12 cellular contexts compared by ENCODE assay signal in the genomic region with DNA sequence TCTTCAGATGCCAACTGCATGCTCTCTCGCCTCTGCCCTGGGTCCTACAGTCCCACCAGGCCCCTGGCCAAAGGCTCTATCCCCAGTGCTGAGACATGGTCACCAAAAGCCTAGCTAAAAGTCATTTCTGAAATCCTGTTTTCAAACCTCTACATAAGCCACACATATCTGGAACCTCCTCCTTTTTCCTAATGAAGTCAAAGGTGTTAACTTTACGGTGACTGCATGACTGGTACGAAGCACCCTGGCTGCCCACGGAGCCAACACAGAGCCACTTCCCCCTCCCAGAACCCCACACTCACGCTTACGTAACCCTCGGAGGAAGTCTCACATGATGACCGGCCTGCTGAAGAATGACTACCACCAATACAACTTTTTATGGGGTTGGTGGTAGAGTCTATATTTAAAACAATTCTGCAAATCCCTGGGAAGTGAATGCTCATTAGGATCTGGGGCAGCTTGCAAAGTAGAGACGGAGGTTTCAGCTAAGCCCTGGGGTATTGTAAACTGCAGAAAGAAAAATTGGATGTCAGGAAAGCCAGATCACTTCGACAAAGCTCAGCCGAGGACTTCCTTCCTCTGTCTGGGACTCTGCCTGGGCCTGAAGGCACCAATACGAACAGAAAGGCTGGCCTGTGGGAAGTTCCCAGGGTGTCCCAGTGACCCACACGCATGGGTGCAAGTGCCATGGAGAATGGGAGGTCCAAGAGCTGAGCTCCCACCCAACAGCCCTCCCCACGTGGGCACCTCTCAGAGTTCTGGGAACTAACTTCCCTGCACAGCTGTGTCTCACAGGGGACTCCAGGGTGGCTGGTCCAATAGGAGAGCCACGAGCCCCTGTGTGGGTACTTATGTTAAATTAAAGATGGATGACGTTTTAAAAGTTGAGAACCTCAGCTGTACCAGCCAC. TPM values are rescaled to one million over a fixed set of nuclear protein-coding genes. Genes with fewer than 3 reads are reported as not detected.
DNase-seq lines count a peak whose midpoint lies in the region; ATAC-seq and TF ChIP-seq lines count a peak whose summit lies in the region.
"Had no signal": no experiment of that assay in that cellular context is flagged by ENCODE, and none has a peak within 500 bp of the region (broad histone marks: within the 10 kb centered on the region; RNA-seq: fewer than 3 reads in every experiment).

No MANE protein-coding gene starts in this region.

- ATAC-seq in GM18858 (IDR thresholded peaks at IDR 0.05; ENCODE audit: unreplicated experiment) (no peak), HG03354 (IDR thresholded peaks at IDR 0.05; ENCODE audit: poor library complexity, severe bottlenecking, unreplicated experiment) (no peak), GM21717 (IDR thresholded peaks at IDR 0.05; ENCODE audit: unreplicated experiment) (no peak)

- TF ChIP-seq CTCF in chondrocyte (IDR thresholded peaks at IDR 0.05): no peak
- no peak for TF ChIP-seq CTCF in nephron (IDR thresholded peaks at IDR 0.05; ENCODE audit: unreplicated experiment in 3 of 3)

- peaks cover 48% of the 10 kb centered on the region for H3K4me1 Mint-ChIP-seq in chondrocyte (ENCODE audit: low read depth)
- peaks cover 40% of the 10 kb centered on the region for H3K4me1 Mint-ChIP-seq in nephron

- no peaks in the 10 kb centered on the region for H3K27me3 Mint-ChIP-seq in chondrocyte (ENCODE audit: low read depth)
- H3K27me3 Mint-ChIP-seq in nephron (ENCODE audit: low read depth): peaks cover 18% of the 10 kb centered on the region

- peak overlapping the region; percentile 81 for H3K27ac Mint-ChIP-seq in chondrocyte (ENCODE audit: unreplicated experiment)
- H3K27ac Mint-ChIP-seq in nephron: peak overlapping the region; percentile 43 to 67 (median 43)

- H3K9me3 Mint-ChIP-seq in chondrocyte (ENCODE audit: low read depth): peaks cover 10% of the 10 kb centered on the region
- H3K9me3 Mint-ChIP-seq in nephron: peaks cover 12% of the 10 kb centered on the region

- H3K36me3 Mint-ChIP-seq in chondrocyte (ENCODE audit: low read depth): no peaks in the 10 kb centered on the region
- peaks cover 9% of the 10 kb centered on the region for H3K36me3 Mint-ChIP-seq in nephron (ENCODE audit: low read depth)
- H3K36me3 Mint-ChIP-seq: brain had no signal

- DNase-seq in AML-193 (lab: John Stamatoyannopoulos, UW) (peak; percentile 34 to 49), KG1 (lab: John Stamatoyannopoulos, UW) (peak; percentile 44), chondrocyte (ENCODE audit: low spot score) (peak; percentile 52), NCI-H1694 (lab: John Stamatoyannopoulos, UW) (no peak)
- DNase-seq: hippocampal formation, NCI-H524 treated with DMSO at 0.1 percent for 48 hours, WERI-Rb-1 had no signal

- peak overlapping the region; percentile 3 for H3K4me3 Mint-ChIP-seq in chondrocyte (ENCODE audit: unreplicated experiment)
- H3K4me3 Mint-ChIP-seq in nephron: no peak overlapping the region

RNA-seq across cellular contexts. Expression of a gene that starts 50.7 kb away (rescaled TPM):
- total RNA-seq in chondrocyte: 38.1 to 72.5 TPM (median 70.6 TPM) in 3 replicates
